Comparison of ENCODE assay signal across 31 cellular contexts in the genomic region with DNA sequence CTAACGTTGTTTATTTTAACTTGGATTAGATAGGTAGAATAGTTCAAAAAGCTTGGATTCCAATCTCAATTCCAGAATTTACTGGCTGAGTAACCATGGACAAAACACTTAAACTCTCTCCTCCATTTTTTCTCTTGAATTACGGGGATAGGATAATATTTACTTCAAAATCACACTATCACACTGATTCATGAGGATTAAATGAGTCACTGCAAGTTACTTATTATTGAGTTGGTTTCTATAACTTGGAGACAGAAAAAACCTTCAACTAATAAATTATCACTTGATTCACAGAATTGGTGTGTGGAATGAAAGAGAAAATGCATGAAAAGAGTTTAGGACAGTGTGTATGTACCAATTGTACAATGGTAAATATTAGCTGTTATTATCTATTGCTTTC.
"Had no signal": no experiment of that assay in that cellular context is flagged by ENCODE, and none has a peak within 500 bp of the region (broad histone marks: within the 10 kb centered on the region; RNA-seq: fewer than 3 reads in every experiment).

No MANE protein-coding gene starts in this region.

- H3K4me3 ChIP-seq: colonic mucosa, left lung, mucosa of descending colon, pancreas, right atrium auricular region, smooth muscle cell, suprapubic skin had no signal

- H3K27ac Mint-ChIP-seq: dendritic cell treated with granulocyte-macrophage colony-stimulating factor and Interleukin-4, amounts not matched to agents 40 ng/mL and 50 ng/mL, for 4 days; endodermal cell; immature natural killer cell; mesothelial cell of epicardium; naive B cell; natural killer cell treated with Interleukin-12 subunit alpha and Interleukin-12 subunit beta and Interleukin-15 and Interleukin-18, amount 100 ng/mL, for 72 hours; stimulated activated naive CD8-positive, alpha-beta T cell treated with anti-CD3 and anti-CD28 coated beads, Interleukin-15, amount 100 ng/mL, for 72 hours had no signal

- ATAC-seq: esophagus mucosa; left cardiac atrium; left lung; mucosa of descending colon; natural killer cell treated with Interleukin-12 subunit alpha and Interleukin-12 subunit beta and Interleukin-15 and Interleukin-18, amount 100 ng/mL, for 72 hours; pancreas; sciatic nerve; stimulated activated naive CD8-positive, alpha-beta T cell treated with anti-CD3 and anti-CD28 coated beads, Interleukin-15, amount 100 ng/mL, for 72 hours had no signal

- H3K27me3 Mint-ChIP-seq: dendritic cell treated with granulocyte-macrophage colony-stimulating factor and Interleukin-4, amounts not matched to agents 40 ng/mL and 50 ng/mL, for 4 days; naive B cell; natural killer cell treated with Interleukin-12 subunit alpha and Interleukin-12 subunit beta and Interleukin-15 and Interleukin-18, amount 100 ng/mL, for 72 hours; stimulated activated naive CD8-positive, alpha-beta T cell treated with anti-CD3 and anti-CD28 coated beads, Interleukin-15, amount 100 ng/mL, for 72 hours had no signal

- H3K9me3 ChIP-seq: colonic mucosa, left lung, mucosa of descending colon, neutrophil, pancreas, right atrium auricular region, suprapubic skin had no signal

- FAIRE-seq: keratinocyte, pancreas had no signal

- H3K4me1 ChIP-seq: colonic mucosa, left lung, pancreas, right atrium auricular region, suprapubic skin had no signal

- H3K27me3 ChIP-seq: colonic mucosa, left lung, neutrophil, pancreas, right atrium auricular region, suprapubic skin had no signal

- H3K27ac ChIP-seq: colonic mucosa, epithelial cell of prostate, left lung, neutrophil, pancreas, right atrium auricular region, suprapubic skin had no signal

- H3K4me3 Mint-ChIP-seq: dendritic cell treated with granulocyte-macrophage colony-stimulating factor and Interleukin-4, amounts not matched to agents 40 ng/mL and 50 ng/mL, for 4 days; endodermal cell; immature natural killer cell; mesothelial cell of epicardium; naive B cell; natural killer cell treated with Interleukin-12 subunit alpha and Interleukin-12 subunit beta and Interleukin-15 and Interleukin-18, amount 100 ng/mL, for 72 hours; neural crest cell; stimulated activated naive CD8-positive, alpha-beta T cell treated with anti-CD3 and anti-CD28 coated beads, Interleukin-15, amount 100 ng/mL, for 72 hours had no signal

- H3K36me3 ChIP-seq: colonic mucosa, left lung, neutrophil, pancreas, right atrium auricular region, suprapubic skin had no signal

- DNase-seq: colonic mucosa; effector CD8-positive, alpha-beta T cell; endodermal cell; foreskin melanocyte; hypothalamus; immature natural killer cell; left cardiac atrium; left lung; mesenchymal stem cell; mucosa of descending colon; naive B cell; pancreas; stimulated activated CD4-positive, alpha-beta T cell treated with anti-CD3 and anti-CD28 coated beads, Interleukin-12 subunit alpha, Interleukin-12 subunit beta, amount 100 ng/mL, for 4 hours; stimulated activated CD4-positive, alpha-beta T cell treated with anti-CD3 and anti-CD28 coated beads, Interleukin-1b, Interleukin-23, amount 100 ng/mL, for 48 hours; stimulated activated CD4-positive, alpha-beta T cell treated with anti-CD3 and anti-CD28 coated beads, Interleukin-4, amount 100 ng/mL, for 1 hour; stimulated activated CD8-positive, alpha-beta memory T cell treated with anti-CD3 and anti-CD28 coated beads, Interleukin-4, amount 100 ng/mL, for 48 hours; stimulated activated naive CD4-positive, alpha-beta T cell; stimulated activated naive CD8-positive, alpha-beta T cell treated with anti-CD3 and anti-CD28 coated beads, Interleukin-15, amount 100 ng/mL, for 72 hours; trophoblast cell had no signal

- H3K9me3 Mint-ChIP-seq: endodermal cell, neural crest cell had no signal

- H3K36me3 Mint-ChIP-seq: mesothelial cell of epicardium; naive B cell; natural killer cell treated with Interleukin-12 subunit alpha and Interleukin-12 subunit beta and Interleukin-15 and Interleukin-18, amount 100 ng/mL, for 72 hours had no signal

- H3K4me1 Mint-ChIP-seq: endodermal cell; immature natural killer cell; naive B cell; neural crest cell; stimulated activated naive CD8-positive, alpha-beta T cell treated with anti-CD3 and anti-CD28 coated beads, Interleukin-15, amount 100 ng/mL, for 72 hours had no signal

- H3K4me2 ChIP-seq: smooth muscle cell had no signal
